23 cellular contexts compared by ENCODE assay signal in the genomic region with DNA sequence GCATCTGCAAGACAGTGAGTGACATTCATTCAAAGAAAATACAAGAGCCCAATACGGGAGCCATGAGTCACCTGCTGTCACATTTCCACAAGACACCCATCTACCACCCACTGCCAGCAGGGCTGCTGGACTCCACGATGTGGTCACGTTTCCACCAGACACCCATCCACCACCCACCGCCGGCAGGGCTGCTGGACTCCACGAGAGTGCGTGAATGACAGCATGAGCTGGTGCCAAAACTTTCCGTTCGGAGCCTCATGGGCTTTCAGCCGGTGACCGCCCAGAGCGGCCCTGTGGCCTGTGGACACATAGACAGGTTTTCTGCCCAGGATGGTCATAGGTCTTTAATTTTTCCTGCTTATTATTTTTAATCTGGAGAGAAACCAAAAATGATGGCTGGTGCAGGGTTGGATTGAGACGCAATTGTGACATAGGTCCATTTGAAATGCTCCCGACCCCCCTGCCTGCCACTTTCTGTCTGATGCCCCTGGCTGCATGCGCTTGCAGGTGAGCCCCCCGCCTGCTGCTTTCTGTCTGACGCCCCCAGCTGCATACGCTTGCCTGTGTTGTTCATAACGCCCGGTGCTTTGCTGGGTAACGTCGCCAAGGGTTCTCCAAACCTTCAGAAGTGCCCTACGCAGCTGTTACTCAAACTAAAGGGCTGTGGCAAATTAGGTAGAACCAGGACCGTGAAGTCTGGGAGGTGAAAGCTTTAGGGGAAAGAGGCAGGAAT. TPM values are rescaled to one million over a fixed set of nuclear protein-coding genes. Genes with fewer than 3 reads are reported as not detected.
"Had no signal": no experiment of that assay in that cellular context is flagged by ENCODE, and none has a peak within 500 bp of the region (broad histone marks: within the 10 kb centered on the region; RNA-seq: fewer than 3 reads in every experiment).

No MANE protein-coding gene starts in this region.

- H3K36me3 ChIP-seq: brain microvascular endothelial cell, left lung, tibial nerve had no signal

- H3K36me3 Mint-ChIP-seq: activated naive CD4-positive, alpha-beta T cell treated with anti-CD3 and anti-CD28 coated beads, Interleukin-2, amount 50 U/mL, for 72 hours; immature natural killer cell had no signal

- H3K4me1 Mint-ChIP-seq: immature natural killer cell, WTC11 had no signal

- H3K27me3 Mint-ChIP-seq: effector memory CD8-positive, alpha-beta T cell; stimulated activated naive CD8-positive, alpha-beta T cell treated with anti-CD3 and anti-CD28 coated beads, Interleukin-15, Interleukin-2, amounts not matched to agents 100 ng/mL and 50 ng/mL, for 24 hours had no signal

- ATAC-seq: activated naive CD4-positive, alpha-beta T cell treated with anti-CD3 and anti-CD28 coated beads, Interleukin-2, amount 50 U/mL, for 72 hours; effector memory CD8-positive, alpha-beta T cell; esophagus mucosa; left lung; WTC11 had no signal

- H3K27ac Mint-ChIP-seq: activated naive CD4-positive, alpha-beta T cell treated with anti-CD3 and anti-CD28 coated beads, Interleukin-2, amount 50 U/mL, for 72 hours; effector memory CD8-positive, alpha-beta T cell; immature natural killer cell; stimulated activated naive CD8-positive, alpha-beta T cell treated with anti-CD3 and anti-CD28 coated beads, Interleukin-15, Interleukin-2, amounts not matched to agents 100 ng/mL and 50 ng/mL, for 24 hours; T-helper 1 cell treated with Interleukin-12 subunit alpha and Interleukin-12 subunit beta and Interleukin-4 antibody, amounts not matched to agents 30 μg/mL and 1 μg/mL, for 36 hours; WTC11 had no signal

- H3K4me3 ChIP-seq: dorsolateral prefrontal cortex, left lung, tibial nerve had no signal

- H3K4me1 ChIP-seq: left lung had no signal

- H3K4me3 Mint-ChIP-seq: effector memory CD8-positive, alpha-beta T cell; immature natural killer cell; neural crest cell; stimulated activated naive CD8-positive, alpha-beta T cell treated with anti-CD3 and anti-CD28 coated beads, Interleukin-15, Interleukin-2, amounts not matched to agents 100 ng/mL and 50 ng/mL, for 24 hours; T-helper 1 cell treated with Interleukin-12 subunit alpha and Interleukin-12 subunit beta and Interleukin-4 antibody, amounts not matched to agents 30 μg/mL and 1 μg/mL, for 36 hours; WTC11 had no signal

- DNase-seq: activated T-cell treated with anti-CD3 and anti-CD28 coated beads, Interleukin-2, amount 50 U/mL, for 1 hour; aorta; brain microvascular endothelial cell; central memory CD4-positive, alpha-beta T cell; effector memory CD8-positive, alpha-beta T cell; foreskin melanocyte; immature natural killer cell; kidney glomerular epithelial cell; occipital lobe; stimulated activated CD4-positive, alpha-beta T cell treated with anti-CD3 and anti-CD28 coated beads, Interleukin-4, amount 100 ng/mL, for 24 hours; substantia nigra; T1000 had no signal

- H3K9me3 Mint-ChIP-seq: activated naive CD4-positive, alpha-beta T cell treated with anti-CD3 and anti-CD28 coated beads, Interleukin-2, amount 50 U/mL, for 72 hours; effector memory CD8-positive, alpha-beta T cell; immature natural killer cell; neural crest cell; stimulated activated naive CD8-positive, alpha-beta T cell treated with anti-CD3 and anti-CD28 coated beads, Interleukin-15, Interleukin-2, amounts not matched to agents 100 ng/mL and 50 ng/mL, for 24 hours had no signal

- H3K27ac ChIP-seq: brain microvascular endothelial cell, dorsolateral prefrontal cortex, left lung, tibial nerve had no signal

- H3K27me3 ChIP-seq: brain microvascular endothelial cell, tibial nerve had no signal

- H3K9me3 ChIP-seq: tibial nerve had no signal

RNA-seq across cellular contexts. Expression of a gene that starts 59.1 kb away (rescaled TPM):
- total RNA-seq: activated naive CD4-positive, alpha-beta T cell treated with anti-CD3 and anti-CD28 coated beads, Interleukin-2, amount 50 U/mL, for 72 hours; endothelial cell of umbilical vein; mononuclear cell had no signal
